Comparison of ENCODE assay signal across 19 cellular contexts in the genomic region with DNA sequence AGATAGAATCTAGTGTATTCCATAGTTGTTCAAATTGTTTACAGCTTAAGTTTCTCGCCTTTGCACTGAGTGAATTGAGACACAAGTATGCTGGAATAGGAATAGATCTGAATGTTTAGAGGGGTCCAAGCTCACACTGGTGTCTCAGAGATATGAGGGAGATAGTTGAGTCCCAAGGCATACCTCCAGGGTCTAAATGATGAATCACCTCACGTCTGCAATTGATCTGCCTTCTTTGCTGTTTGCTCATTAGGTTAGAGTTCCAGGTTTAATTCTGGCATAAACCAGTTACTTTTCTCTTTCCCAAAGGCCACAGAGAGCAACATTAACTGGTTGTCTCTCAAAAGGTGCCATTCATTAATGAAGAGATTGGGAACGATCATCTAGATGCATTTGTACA.
A peak's percentile ranks its signal among the peaks of the same experiment; 100 is the strongest.
DNase-seq lines count a peak whose midpoint lies in the region; ATAC-seq, FAIRE-seq and TF ChIP-seq lines count a peak whose summit lies in the region.
"Had no signal": no experiment of that assay in that cellular context is flagged by ENCODE, and none has a peak within 500 bp of the region (broad histone marks: within the 10 kb centered on the region; RNA-seq: fewer than 3 reads in every experiment).

No MANE protein-coding gene starts in this region.

- no peak overlapping the region for H3K23ac ChIP-seq in mesendoderm (ENCODE audit: low read length)

- H2AK5ac ChIP-seq in mesendoderm (ENCODE audit: low read length) = no peak overlapping the region

- H3K27ac Mint-ChIP-seq in HFFc6 (peak overlapping the region; percentile 1; the same call in 1 of the 2 replicates), astrocyte (ENCODE audit: unreplicated experiment) (peak overlapping the region; percentile 5)
- H3K27ac Mint-ChIP-seq: B cell, H9 had no signal

- WGBS in mesendoderm (ENCODE audit: extremely low coverage, insufficient coverage, low lambda C conversion rate) = no CpG with 5 or more reads among the region's 3 CpGs
- 84% methylated on average over 3 of the region's 3 CpGs for WGBS in esophagus muscularis mucosa

- H2AFZ ChIP-seq in astrocyte (ENCODE audit: low read depth, low read length) = no peak overlapping the region
- H2AFZ ChIP-seq: PC-9 had no signal

- intact Hi-C loops in esophagus muscularis mucosa (cut with DNase I) (no loop called here), gastrocnemius medialis (cut with DNase I; ENCODE audit: low total_unique reads) (no loop called here)

- TF ChIP-seq EP300 in esophagus muscularis mucosa (IDR thresholded peaks at IDR 0.05) = no peak

- no peak overlapping the region for H3K27ac ChIP-seq in astrocyte (ENCODE audit: low read depth, low read length)
- no peak overlapping the region for H3K27ac ChIP-seq in mesendoderm (ENCODE audit: low read depth, low read length)
- H3K27ac ChIP-seq in esophagus muscularis mucosa (replicated peaks in 1 of 4) = no peak overlapping the region
- H3K27ac ChIP-seq in gastrocnemius medialis = no peak overlapping the region
- H3K27ac ChIP-seq: PC-9, RWPE1 had no signal

- H2BK15ac ChIP-seq in mesendoderm (replicated peaks; ENCODE audit: low read depth) = no peak overlapping the region

- H3K4me1 ChIP-seq in astrocyte (ENCODE audit: insufficient read depth, low read length) (no peaks in the 10 kb centered on the region), mesendoderm (ENCODE audit: control insufficient read depth, low read depth, low read length) (no peaks in the 10 kb centered on the region), esophagus muscularis mucosa (peaks cover 0 to 15% (median 0%) of the 10 kb centered on the region in 4 donors), gastrocnemius medialis (peaks cover 0 to 14% of the 10 kb centered on the region in 2 donors)

- H3K36me3 ChIP-seq in astrocyte (ENCODE audit: insufficient read depth, low read length) (no peaks in the 10 kb centered on the region), mesendoderm (ENCODE audit: control insufficient read depth, insufficient read depth, low read length) (no peaks in the 10 kb centered on the region), esophagus muscularis mucosa (no peaks in the 10 kb centered on the region), gastrocnemius medialis (no peaks in the 10 kb centered on the region)

- H3K79me1 ChIP-seq in mesendoderm (ENCODE audit: low read length) = no peaks in the 10 kb centered on the region

- no peak overlapping the region for H3K56ac ChIP-seq in mesendoderm (ENCODE audit: low read length)

- H4K5ac ChIP-seq in mesendoderm (ENCODE audit: low read length) = no peak overlapping the region

- H3K27me3 Mint-ChIP-seq in HFFc6 (ENCODE audit: insufficient read depth) = no peaks in the 10 kb centered on the region
- no peaks in the 10 kb centered on the region for H3K27me3 Mint-ChIP-seq in astrocyte (ENCODE audit: low read depth, unreplicated experiment)
- H3K27me3 Mint-ChIP-seq: B cell had no signal

- H3K9me3 ChIP-seq in astrocyte (ENCODE audit: insufficient read depth, low read depth, low read length) (no peaks in the 10 kb centered on the region), esophagus muscularis mucosa (no peaks in the 10 kb centered on the region), gastrocnemius medialis (no peaks in the 10 kb centered on the region)

- H3K4ac ChIP-seq in mesendoderm (ENCODE audit: low read depth, low read length) = no peak overlapping the region

- H3K4me2 ChIP-seq in astrocyte (ENCODE audit: low read length) (no peak overlapping the region), mesendoderm (ENCODE audit: low read length) (no peak overlapping the region)
- H3K4me2 ChIP-seq: PC-9 had no signal

- H3K4me1 Mint-ChIP-seq in HFFc6 (ENCODE audit: low read depth) (peaks cover 47% of the 10 kb centered on the region), astrocyte (ENCODE audit: low read depth, unreplicated experiment) (peaks cover 23% of the 10 kb centered on the region)
- H3K4me1 Mint-ChIP-seq: B cell had no signal

- no peak for FAIRE-seq in astrocyte (lab: Jason Lieb, UNC)
- FAIRE-seq: GM12878 had no signal

- H3K79me2 ChIP-seq in astrocyte (ENCODE audit: insufficient read depth, low read length) = no peaks in the 10 kb centered on the region
- no peaks in the 10 kb centered on the region for H3K79me2 ChIP-seq in mesendoderm (ENCODE audit: control insufficient read depth, insufficient read depth, low read length)

- H3K4me3 Mint-ChIP-seq in HFFc6 (no peak overlapping the region; the same call in 1 of the 2 replicates), astrocyte (ENCODE audit: unreplicated experiment) (no peak overlapping the region)
- H3K4me3 Mint-ChIP-seq: B cell, H9 had no signal

- no peak overlapping the region for H4K8ac ChIP-seq in mesendoderm (ENCODE audit: low read depth, low read length)

- no peaks in the 10 kb centered on the region for H4K20me1 ChIP-seq in astrocyte (ENCODE audit: insufficient read depth, low read length)

- no peak overlapping the region for H3K9ac ChIP-seq in astrocyte (ENCODE audit: low read length)
- H3K9ac ChIP-seq in mesendoderm (ENCODE audit: low read length) = no peak overlapping the region

- no peak overlapping the region for H2BK120ac ChIP-seq in mesendoderm (ENCODE audit: low read depth, low read length)

- no peak for TF ChIP-seq CTCF in HFFc6 (IDR thresholded peaks at IDR 0.05)
- no peak for TF ChIP-seq CTCF in astrocyte (IDR thresholded peaks at IDR 0.05; ENCODE audit: insufficient read depth, low read depth, low read length)
- TF ChIP-seq CTCF in esophagus muscularis mucosa (IDR thresholded peaks at IDR 0.05) = no peak
- no peak for TF ChIP-seq CTCF in gastrocnemius medialis (IDR thresholded peaks at IDR 0.05 in 4 of 5, conservative IDR thresholded peaks at IDR 0.05 in 1 of 5)

- TF ChIP-seq POLR2A in esophagus muscularis mucosa (IDR thresholded peaks at IDR 0.05; ENCODE audit: low read depth) (no peak), gastrocnemius medialis (IDR thresholded peaks at IDR 0.05) (no peak)

- H3K27me3 ChIP-seq in astrocyte (ENCODE audit: insufficient read depth, low read length) = no peaks in the 10 kb centered on the region
- no peaks in the 10 kb centered on the region for H3K27me3 ChIP-seq in mesendoderm (ENCODE audit: insufficient read depth, low read length, poor library complexity)
- no peaks in the 10 kb centered on the region for H3K27me3 ChIP-seq in esophagus muscularis mucosa
- H3K27me3 ChIP-seq in gastrocnemius medialis = no peaks in the 10 kb centered on the region

- H3K36me3 Mint-ChIP-seq in HFFc6 (ENCODE audit: low read depth) = no peaks in the 10 kb centered on the region
- H3K36me3 Mint-ChIP-seq in astrocyte (ENCODE audit: low read depth, unreplicated experiment) = no peaks in the 10 kb centered on the region

- H3K4me3 ChIP-seq in astrocyte (ENCODE audit: insufficient read depth, low read depth, low read length) (no peak overlapping the region), mesendoderm (ENCODE audit: low read length) (no peak overlapping the region), esophagus muscularis mucosa (no peak overlapping the region), gastrocnemius medialis (no peak overlapping the region)
- H3K4me3 ChIP-seq: GM12878, PC-9 had no signal

- DNase-seq in HFFc6 = no peak
- no peak for DNase-seq in astrocyte (ENCODE audit: low read depth)
- DNase-seq in mesendoderm = peak; percentile 27
- no peak for DNase-seq in esophagus muscularis mucosa (ENCODE audit: extremely low spot score)
- no peak for DNase-seq in NCI-H2081 treated with DMSO at 0.1 percent for 48 hours (lab: John Stamatoyannopoulos, UW)
- no peak for DNase-seq in gastrocnemius medialis
- DNase-seq in superior temporal gyrus (ENCODE audit: extremely low spot score) = no peak
- DNase-seq: COR-L47, DMS 273 treated with DMSO at 0.1 percent for 48 hours, DND-41, H9, NCI-H1417 treated with DMSO at 0.1 percent for 48 hours, NCI-H187 treated with DMSO at 0.1 percent for 48 hours, NCI-H226, NCI-H524, PC-9 had no signal

- H3K18ac ChIP-seq in mesendoderm (ENCODE audit: low read length) = peak overlapping the region; percentile 39

- H3K9me3 Mint-ChIP-seq in HFFc6 (no peaks in the 10 kb centered on the region), astrocyte (ENCODE audit: unreplicated experiment) (peaks cover 4% of the 10 kb centered on the region)
- H3K9me3 Mint-ChIP-seq: H9 had no signal

- in situ Hi-C loops in gastrocnemius medialis (cut with MboI; ENCODE audit: low sequenced_read_pairs in 4 of 4) = loop anchor here in 2 of 4 donors (25.0 kb wide), 2 partner anchors 338 to 363 kb away; no protein-coding TSS in a partner anchor

- H2BK5ac ChIP-seq in mesendoderm (ENCODE audit: low read length) = no peak overlapping the region

- no peak for ATAC-seq in gastrocnemius medialis
- ATAC-seq: GM12878 had no signal
